ENCODE assay signal across 20 cellular contexts in genomic region chr3:149895807-149896206, GRCh38.
DNase-seq lines count a peak whose midpoint lies in the region; ATAC-seq and TF ChIP-seq lines count a peak whose summit lies in the region.
"Had no signal": no experiment of that assay in that cellular context is flagged by ENCODE, and none has a peak within 500 bp of the region (broad histone marks: within the 10 kb centered on the region; RNA-seq: fewer than 3 reads in every experiment).

No MANE protein-coding gene starts in this region.

- H3K36me3 Mint-ChIP-seq in Calu3 (ENCODE audit: insufficient read depth, unreplicated experiment), result peaks cover 6% of the 10 kb centered on the region
- H3K36me3 Mint-ChIP-seq in HFFc6 (ENCODE audit: low read depth), result peaks cover 6% of the 10 kb centered on the region

- H3K27me3 ChIP-seq in gastrocnemius medialis, result no peaks in the 10 kb centered on the region
- H3K27me3 ChIP-seq: BE2C; BLaER1 treated with 17β-estradiol and CSF1 and Interleukin-3, amounts not matched to agents 10 nM and 100 nM had no signal

- intact Hi-C loops in Calu3 (cut with micrococcal nuclease; ENCODE audit: unreplicated experiment) (loop anchor here (10.0 kb wide), 1 partner anchor 519 kb away; no protein-coding TSS in a partner anchor), gastrocnemius medialis (cut with DNase I; ENCODE audit: low total_unique reads) (loop anchor here (10.0 kb wide), 1 partner anchor 881 kb away; no protein-coding TSS in a partner anchor)

- in situ Hi-C loops in gastrocnemius medialis (cut with MboI; ENCODE audit: low sequenced_read_pairs in 4 of 4), result no loop called here

- H3K27me3 Mint-ChIP-seq in Calu3 (ENCODE audit: unreplicated experiment), result no peaks in the 10 kb centered on the region
- no peaks in the 10 kb centered on the region for H3K27me3 Mint-ChIP-seq in HFFc6 (ENCODE audit: insufficient read depth)
- H3K27me3 Mint-ChIP-seq: CD4-positive, alpha-beta T cell; CD8-positive, alpha-beta memory T cell had no signal

- H3K4me1 Mint-ChIP-seq in Calu3 (ENCODE audit: low read depth, unreplicated experiment) (peaks cover 46% of the 10 kb centered on the region), HFFc6 (ENCODE audit: low read depth) (peaks cover 57% of the 10 kb centered on the region)

- no peak for ATAC-seq in gastrocnemius medialis
- ATAC-seq: A549 had no signal

- peak overlapping the region; percentile 43 for H3K27ac Mint-ChIP-seq in Calu3 (ENCODE audit: unreplicated experiment)
- H3K27ac Mint-ChIP-seq in HFFc6, result no peak overlapping the region
- H3K27ac Mint-ChIP-seq: CD14-positive monocyte; CD4-positive, alpha-beta T cell; CD8-positive, alpha-beta memory T cell had no signal

- peak overlapping the region; percentile 61 to 85 (median 72) for H3K27ac ChIP-seq in gastrocnemius medialis
- H3K27ac ChIP-seq: A549; BLaER1 treated with 17β-estradiol and CSF1 and Interleukin-3, amounts not matched to agents 10 nM and 100 nM had no signal

- H3K4me1 ChIP-seq in gastrocnemius medialis, result peaks cover 83 to 90% of the 10 kb centered on the region in 2 donors

- no TSS peak for BruUV-seq in Calu3 (replicated peaks; lab: Mats Ljungman, UMichigan)

- peak; percentile 8 for DNase-seq in Calu3
- DNase-seq in HFFc6, result peak; percentile 22
- peak; percentile 23 for DNase-seq in kidney tubule cell (ENCODE audit: low spot score)
- DNase-seq in gastrocnemius medialis, result no peak
- no peak for DNase-seq in HK-2 (ENCODE audit: unreplicated experiment)
- no peak for DNase-seq in NCI-H187 treated with DMSO at 0.1 percent for 48 hours (lab: John Stamatoyannopoulos, UW)
- no peak for DNase-seq in dermis blood vessel endothelial cell
- DNase-seq: 8988T; ACHN; AML-193; BE2C; CD4-positive, alpha-beta T cell; CD8-positive, alpha-beta memory T cell; DMS79 treated with DMSO at 0.1 percent for 48 hours; GOT3; H7; HCEC 1CT had no signal

- H3K4me3 Mint-ChIP-seq in Calu3 (ENCODE audit: low read depth, unreplicated experiment) (no peak overlapping the region), HFFc6 (no peak overlapping the region)
- H3K4me3 Mint-ChIP-seq: CD14-positive monocyte; CD4-positive, alpha-beta T cell; CD8-positive, alpha-beta memory T cell had no signal

- TF ChIP-seq CTCF in Calu3 (IDR thresholded peaks at IDR 0.05; ENCODE audit: unreplicated experiment) (no peak), HFFc6 (IDR thresholded peaks at IDR 0.05) (no peak), gastrocnemius medialis (IDR thresholded peaks at IDR 0.05 in 4 of 5, conservative IDR thresholded peaks at IDR 0.05 in 1 of 5) (no peak)

- H3K9me3 Mint-ChIP-seq in Calu3 (ENCODE audit: low read depth, unreplicated experiment) (no peaks in the 10 kb centered on the region), HFFc6 (no peaks in the 10 kb centered on the region)
- H3K9me3 Mint-ChIP-seq: CD14-positive monocyte; CD4-positive, alpha-beta T cell; CD8-positive, alpha-beta memory T cell had no signal

- CTCF ChIA-PET in Calu3 (lab: Charles Lee), result interaction anchor here (0.6 to 1.5 kb wide), 6 partner anchors 13 to 129 kb away, joined by 3 to 7 read pairs (median 4); no protein-coding TSS in a partner anchor

- peak overlapping the region in 1 of 4 donors; percentile 9 for H3K4me3 ChIP-seq in gastrocnemius medialis
- H3K4me3 ChIP-seq: A549; BLaER1 treated with 17β-estradiol and CSF1 and Interleukin-3, amounts not matched to agents 10 nM and 100 nM had no signal

- TF ChIP-seq POLR2A in gastrocnemius medialis (IDR thresholded peaks at IDR 0.05), result no peak

- H3K36me3 ChIP-seq in gastrocnemius medialis, result no peaks in the 10 kb centered on the region
- H3K36me3 ChIP-seq: BE2C had no signal

- H3K9me3 ChIP-seq in gastrocnemius medialis, result no peaks in the 10 kb centered on the region
- H3K9me3 ChIP-seq: A549; BE2C; BLaER1 treated with 17β-estradiol and CSF1 and Interleukin-3, amounts not matched to agents 10 nM and 100 nM had no signal

Comparison
In these comparisons a context has a peak if more than half of its experiments do, and no peak if none do; other contexts are left out.
1. DNase-seq: peak in Calu3 (single experiment), HFFc6 (single experiment) and kidney tubule cell (single experiment); none in gastrocnemius medialis (0 of 2), HK-2 (single experiment), NCI-H187 treated with DMSO at 0.1 percent for 48 hours (single experiment) and dermis blood vessel endothelial cell (single experiment).